Comparison of ENCODE assay signal across 20 cellular contexts in genomic region chrX:112636951-112637541, GRCh38. TPM values are rescaled to one million over a fixed set of nuclear protein-coding genes. Genes with fewer than 3 reads are reported as not detected.
DNase-seq lines count a peak whose midpoint lies in the region; ATAC-seq and TF ChIP-seq lines count a peak whose summit lies in the region.
"Had no signal": no experiment of that assay in that cellular context is flagged by ENCODE, and none has a peak within 500 bp of the region (broad histone marks: within the 10 kb centered on the region; RNA-seq: fewer than 3 reads in every experiment).

No MANE protein-coding gene starts in this region.

- peaks cover 4% of the 10 kb centered on the region for H3F3A ChIP-seq in SK-N-SH (replicated peaks; ENCODE audit: insufficient read depth)

- intact Hi-C loops in testis (cut with DNase I; ENCODE audit: low total_unique reads): no loop called here

- no peaks in the 10 kb centered on the region for H4K20me1 ChIP-seq in SK-N-SH (ENCODE audit: insufficient read depth)

- H3K79me2 ChIP-seq in SK-N-SH (ENCODE audit: insufficient read depth): no peaks in the 10 kb centered on the region

- H3K4me1 Mint-ChIP-seq in effector memory CD8-positive, alpha-beta T cell (ENCODE audit: low read depth in 2 of 2): no peaks in the 10 kb centered on the region
- H3K4me1 Mint-ChIP-seq: activated B cell treated with CpG ODN at 0.5 μM for 24 hours; CD4-positive, alpha-beta memory T cell; nephron had no signal

- TF ChIP-seq EP300 in SK-N-SH (IDR thresholded peaks at IDR 0.05; ENCODE audit: borderline replicate concordance in 1 of 2, low read depth in 1 of 2, low read length in 1 of 2): peak in 1 of 2 experiments; percentile 94; a peak in 2 of 4 replicates

- no peaks in the 10 kb centered on the region for H3K36me3 Mint-ChIP-seq in effector memory CD8-positive, alpha-beta T cell (ENCODE audit: insufficient read depth)
- H3K36me3 Mint-ChIP-seq: CD4-positive, alpha-beta memory T cell had no signal

- no peaks in the 10 kb centered on the region for H3K9me3 Mint-ChIP-seq in effector memory CD8-positive, alpha-beta T cell
- H3K9me3 Mint-ChIP-seq: activated B cell treated with CpG ODN at 0.5 μM for 24 hours; CD4-positive, alpha-beta memory T cell; nephron had no signal

- H3K27me3 ChIP-seq in SK-N-SH (ENCODE audit: insufficient read depth) (no peaks in the 10 kb centered on the region), testis (no peaks in the 10 kb centered on the region)
- H3K27me3 ChIP-seq: cardiac muscle cell had no signal

- H3K4me2 ChIP-seq in SK-N-SH: peak overlapping the region; percentile 57; the same call in 1 of the 2 replicates

- POLR2A ChIA-PET in SK-N-SH (lab: Yijun Ruan, JAX): no interaction called here

- H3K9me3 ChIP-seq in SK-N-SH (no peaks in the 10 kb centered on the region), testis (no peaks in the 10 kb centered on the region)
- H3K9me3 ChIP-seq: HAP-1 had no signal

- H3K9ac ChIP-seq in SK-N-SH: peak overlapping the region; percentile 24; the same call in 1 of the 2 replicates

- no peak for TF ChIP-seq POLR2A in testis (IDR thresholded peaks at IDR 0.05)

- H3K27ac Mint-ChIP-seq in effector memory CD8-positive, alpha-beta T cell: no peak overlapping the region
- H3K27ac Mint-ChIP-seq: activated B cell treated with CpG ODN at 0.5 μM for 24 hours; CD4-positive, alpha-beta memory T cell; nephron had no signal

- H3K4me3 ChIP-seq in SK-N-SH (ENCODE audit: low read depth in 2 of 2, low read length in 1 of 2) (peak overlapping the region in 1 of 2 experiments; percentile 35; a peak in 1 of 4 replicates), fibroblast of mammary gland (ENCODE audit: control insufficient read depth, low read depth, low read length) (no peak overlapping the region), testis (no peak overlapping the region)
- H3K4me3 ChIP-seq: cardiac muscle cell, HAP-1, lung had no signal

- peak; percentile 84 for DNase-seq in GM04503 (ENCODE audit: low read depth)
- no peak for DNase-seq in SK-N-SH
- peak; percentile 61 for DNase-seq in fibroblast of mammary gland (ENCODE audit: low read depth)
- DNase-seq in testis: peak; percentile 12
- DNase-seq in SKM-1 (lab: John Stamatoyannopoulos, UW; ENCODE audit: unreplicated experiment): no peak
- DNase-seq in effector memory CD8-positive, alpha-beta T cell: no peak
- DNase-seq: activated B cell treated with CpG ODN at 0.5 μM for 24 hours; activated gamma-delta T cell; CD4-positive, alpha-beta memory T cell; effector CD8-positive, alpha-beta T cell; foreskin melanocyte; NCI-H2081; NCI-H69; retina had no signal

- no peaks in the 10 kb centered on the region for H3K9me2 ChIP-seq in SK-N-SH

- H3K4me3 Mint-ChIP-seq in effector memory CD8-positive, alpha-beta T cell: no peak overlapping the region
- H3K4me3 Mint-ChIP-seq: activated B cell treated with CpG ODN at 0.5 μM for 24 hours; CD4-positive, alpha-beta memory T cell; nephron had no signal

- no peaks in the 10 kb centered on the region for H3K27me3 Mint-ChIP-seq in effector memory CD8-positive, alpha-beta T cell

- no peak for TF ChIP-seq RAD21 in SK-N-SH (IDR thresholded peaks at IDR 0.05; ENCODE audit: low read length)

- H3K4me1 ChIP-seq in SK-N-SH (ENCODE audit: control insufficient read depth in 1 of 2, insufficient read depth in 2 of 2, low read depth in 1 of 2, low read length in 1 of 2): no peaks in the 10 kb centered on the region
- H3K4me1 ChIP-seq in testis: no peaks in the 10 kb centered on the region
- H3K4me1 ChIP-seq: HAP-1 had no signal

- H2AFZ ChIP-seq in SK-N-SH (ENCODE audit: low read depth): no peak overlapping the region

- H3K27ac ChIP-seq in SK-N-SH (ENCODE audit: low read depth in 2 of 2, low read length in 1 of 2) (peak overlapping the region in 1 of 2 experiments; percentile 78; a peak in 2 of 4 replicates), testis (no peak overlapping the region)
- H3K27ac ChIP-seq: cardiac muscle cell had no signal

- no peaks in the 10 kb centered on the region for H3K36me3 ChIP-seq in SK-N-SH (replicated peaks in 1 of 2; ENCODE audit: control insufficient read depth in 1 of 2, insufficient read depth in 2 of 2, low read length in 1 of 2)
- H3K36me3 ChIP-seq in testis (ENCODE audit: low read depth, missing control alignments): no peaks in the 10 kb centered on the region
- H3K36me3 ChIP-seq: cardiac muscle cell, HAP-1 had no signal

- CTCF ChIA-PET in SK-N-SH (lab: Yijun Ruan, JAX): no interaction called here

- WGBS in SK-N-SH (ENCODE audit: low lambda C conversion rate): 7% methylated on average over 6 of the region's 6 CpGs
- 56 to 80% methylated on average over 4 to 6 of the region's 6 CpGs for WGBS in testis, 2 donors

- no peak for ATAC-seq in effector memory CD8-positive, alpha-beta T cell (replicated peaks)
- ATAC-seq in GM21526 (IDR thresholded peaks at IDR 0.05; ENCODE audit: low FRiP score, unreplicated experiment): no peak

- TF ChIP-seq CTCF in SK-N-SH (IDR thresholded peaks at IDR 0.05) (no peak), fibroblast of mammary gland (conservative IDR thresholded peaks at IDR 0.05; ENCODE audit: control insufficient read depth, insufficient read depth, low read depth, low read length) (no peak), testis (IDR thresholded peaks at IDR 0.05) (no peak)

TF ChIP-seq in SK-N-SH, 30 proteins besides CTCF, POLR2A, EP300 and RAD21 (continues in another document):
- TF ChIP-seq SIN3A (IDR thresholded peaks at IDR 0.05; ENCODE audit: borderline replicate concordance, low read depth, low read length) (no peak), TAF1 (IDR thresholded peaks at IDR 0.05; ENCODE audit: borderline replicate concordance, low read depth, low read length) (no peak), GABPA (IDR thresholded peaks at IDR 0.05; ENCODE audit: low read depth) (no peak), FOXJ3 (CRISPR knock-in tag; IDR thresholded peaks at IDR 0.05) (no peak), CHD2 (IDR thresholded peaks at IDR 0.05; ENCODE audit: low read length, partially characterized antibody) (no peak), FOSL2 (IDR thresholded peaks at IDR 0.05; ENCODE audit: borderline replicate concordance, low read depth) (peak; percentile 53; the same call in 1 of the 2 replicates), MXI1 (IDR thresholded peaks at IDR 0.05; ENCODE audit: low read depth, low read length) (no peak), POLR2AphosphoS5 (IDR thresholded peaks at IDR 0.05; ENCODE audit: low read depth, low read length) (no peak; the same call in 1 of the 2 replicates), ELF1 (IDR thresholded peaks at IDR 0.05) (no peak), ZBTB33 (IDR thresholded peaks at IDR 0.05; ENCODE audit: borderline replicate concordance, low read depth) (peak; percentile 30; the same call in 1 of the 2 replicates), JUND (IDR thresholded peaks at IDR 0.05) (peak; percentile 66), NRF1 (IDR thresholded peaks at IDR 0.05; ENCODE audit: low read depth, low read length) (no peak), RFX5 (IDR thresholded peaks at IDR 0.05; ENCODE audit: low read length) (no peak), YY1 (IDR thresholded peaks at IDR 0.05; ENCODE audit: low read depth) (no peak), GATA2 (CRISPR knock-in tag; IDR thresholded peaks at IDR 0.05) (no peak), TEAD4 (IDR thresholded peaks at IDR 0.05; ENCODE audit: borderline replicate concordance, insufficient read depth) (peak; percentile 81), NFIC (IDR thresholded peaks at IDR 0.05; ENCODE audit: borderline replicate concordance) (peak; percentile 62; the same call in 1 of the 2 replicates), EZH2phosphoT487 (IDR thresholded peaks at IDR 0.05; ENCODE audit: borderline replicate concordance, low read depth) (no peak), USF1 (IDR thresholded peaks at IDR 0.05; ENCODE audit: borderline replicate concordance, low read depth) (no peak), TCF12 (IDR thresholded peaks at IDR 0.05) (peak; percentile 81), FOXM1 (IDR thresholded peaks at IDR 0.05; ENCODE audit: low read depth) (peak; percentile 32; the same call in 1 of the 2 replicates)
- TF ChIP-seq, protein P1, sequence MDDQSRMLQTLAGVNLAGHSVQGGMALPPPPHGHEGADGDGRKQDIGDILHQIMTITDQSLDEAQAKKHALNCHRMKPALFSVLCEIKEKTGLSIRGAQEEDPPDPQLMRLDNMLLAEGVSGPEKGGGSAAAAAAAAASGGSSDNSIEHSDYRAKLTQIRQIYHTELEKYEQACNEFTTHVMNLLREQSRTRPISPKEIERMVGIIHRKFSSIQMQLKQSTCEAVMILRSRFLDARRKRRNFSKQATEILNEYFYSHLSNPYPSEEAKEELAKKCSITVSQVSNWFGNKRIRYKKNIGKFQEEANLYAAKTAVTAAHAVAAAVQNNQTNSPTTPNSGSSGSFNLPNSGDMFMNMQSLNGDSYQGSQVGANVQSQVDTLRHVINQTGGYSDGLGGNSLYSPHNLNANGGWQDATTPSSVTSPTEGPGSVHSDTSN (IDR thresholded peaks at IDR 0.05): peak; percentile 93

RNA-seq across cellular contexts. Expression of gene LHFPL1, which starts 42.7 kb away (rescaled TPM):
- polyA plus RNA-seq in SK-N-SH (2012; rRNA removed) (not detected in 2 replicates), testis (ENCODE audit: insufficient read depth, low read depth, low replicate concordance) (0.18 TPM)
- polyA plus RNA-seq in SK-N-SH (2012; cell fraction: cytosol; rRNA removed): 0.01 TPM in 1 of 2 replicates, not detected in the other
- not detected in 2 replicates for polyA plus RNA-seq in SK-N-SH (2012; cell fraction: nucleus; rRNA removed)
- total RNA-seq in testis: under 1 TPM; 0.39 to 0.43 TPM
- total RNA-seq: activated B cell treated with CpG ODN at 0.5 μM for 24 hours, subcutaneous adipose tissue had no signal

Comparison
In these comparisons a context has a peak if more than half of its experiments do, and no peak if none do; other contexts are left out.
1. DNase-seq: peak in GM04503 (single experiment), fibroblast of mammary gland (single experiment) and testis (single experiment); none in SK-N-SH (single experiment), SKM-1 (single experiment) and effector memory CD8-positive, alpha-beta T cell (0 of 3).